Comparison of ENCODE assay signal across 15 cellular contexts in genomic region chr1:12097321-12097720, GRCh38. TPM values are rescaled to one million over a fixed set of nuclear protein-coding genes. Genes with fewer than 3 reads are reported as not detected.
"Had no signal": no experiment of that assay in that cellular context is flagged by ENCODE, and none has a peak within 500 bp of the region (broad histone marks: within the 10 kb centered on the region; RNA-seq: fewer than 3 reads in every experiment).

No MANE protein-coding gene starts in this region.

- H3K4me2 ChIP-seq: hepatocyte, neural progenitor cell, SK-N-SH had no signal

- H3K9me3 ChIP-seq: body of pancreas, esophagus squamous epithelium, SK-N-SH had no signal

- FAIRE-seq: endometrium, small intestine had no signal

- H3K9ac ChIP-seq: neural progenitor cell, SK-N-SH had no signal

- H3K36me3 ChIP-seq: esophagus squamous epithelium, neural progenitor cell, tibial artery had no signal

- H3K4me1 ChIP-seq: body of pancreas, esophagus squamous epithelium, neural progenitor cell, tibial artery had no signal

- H3K79me2 ChIP-seq: hepatocyte had no signal

- H3K27ac Mint-ChIP-seq: activated CD4-positive, alpha-beta T cell treated with anti-CD3 and anti-CD28 coated beads for 36 hours; neural progenitor cell; stimulated activated memory B cell treated with anti-CD40 and anti-IgM and Interleukin-4, amounts not matched to agents 10 μg/mL and 1 μg/mL and 100 μg/mL, for 72 hours had no signal

- DNase-seq: activated CD4-positive, alpha-beta T cell treated with anti-CD3 and anti-CD28 coated beads for 36 hours; activated naive CD4-positive, alpha-beta T cell treated with Interleukin-2 at 50 U/mL for 16 hours; body of pancreas; esophagus squamous epithelium; midbrain; SK-N-SH; small intestine; T-helper 1 cell; tibial artery had no signal

- H2AFZ ChIP-seq: hepatocyte, neural progenitor cell had no signal

- H3K27me3 ChIP-seq: body of pancreas, esophagus squamous epithelium, hepatocyte, neural progenitor cell, tibial artery had no signal

- H3K4me3 ChIP-seq: body of pancreas, esophagus squamous epithelium, hepatocyte, neural progenitor cell, tibial artery had no signal

- H3K27me3 Mint-ChIP-seq: activated CD4-positive, alpha-beta T cell treated with anti-CD3 and anti-CD28 coated beads for 36 hours; stimulated activated memory B cell treated with anti-CD40 and anti-IgM and Interleukin-4, amounts not matched to agents 10 μg/mL and 1 μg/mL and 100 μg/mL, for 72 hours had no signal

- H3K4me1 Mint-ChIP-seq: activated CD4-positive, alpha-beta T cell treated with anti-CD3 and anti-CD28 coated beads for 36 hours; neural progenitor cell; stimulated activated memory B cell treated with anti-CD40 and anti-IgM and Interleukin-4, amounts not matched to agents 10 μg/mL and 1 μg/mL and 100 μg/mL, for 72 hours had no signal

- H3K36me3 Mint-ChIP-seq: neural progenitor cell had no signal

- H3K27ac ChIP-seq: body of pancreas, esophagus squamous epithelium, hepatocyte, neural progenitor cell, tibial artery, VCaP had no signal

- ATAC-seq: activated CD4-positive, alpha-beta T cell treated with anti-CD3 and anti-CD28 coated beads for 36 hours; body of pancreas; stimulated activated memory B cell treated with anti-CD40 and anti-IgM and Interleukin-4, amounts not matched to agents 10 μg/mL and 1 μg/mL and 100 μg/mL, for 72 hours had no signal

- H3K4me3 Mint-ChIP-seq: activated CD4-positive, alpha-beta T cell treated with anti-CD3 and anti-CD28 coated beads for 36 hours; neural progenitor cell; stimulated activated memory B cell treated with anti-CD40 and anti-IgM and Interleukin-4, amounts not matched to agents 10 μg/mL and 1 μg/mL and 100 μg/mL, for 72 hours had no signal

RNA-seq across cellular contexts. Expression of gene TNFRSF8, which starts 34.2 kb away (rescaled TPM):
- total RNA-seq: body of pancreas, chondrocyte, hepatocyte had no signal
- polyA plus RNA-seq: hepatocyte had no signal
